8 cellular contexts compared by ENCODE assay signal in the genomic region with DNA sequence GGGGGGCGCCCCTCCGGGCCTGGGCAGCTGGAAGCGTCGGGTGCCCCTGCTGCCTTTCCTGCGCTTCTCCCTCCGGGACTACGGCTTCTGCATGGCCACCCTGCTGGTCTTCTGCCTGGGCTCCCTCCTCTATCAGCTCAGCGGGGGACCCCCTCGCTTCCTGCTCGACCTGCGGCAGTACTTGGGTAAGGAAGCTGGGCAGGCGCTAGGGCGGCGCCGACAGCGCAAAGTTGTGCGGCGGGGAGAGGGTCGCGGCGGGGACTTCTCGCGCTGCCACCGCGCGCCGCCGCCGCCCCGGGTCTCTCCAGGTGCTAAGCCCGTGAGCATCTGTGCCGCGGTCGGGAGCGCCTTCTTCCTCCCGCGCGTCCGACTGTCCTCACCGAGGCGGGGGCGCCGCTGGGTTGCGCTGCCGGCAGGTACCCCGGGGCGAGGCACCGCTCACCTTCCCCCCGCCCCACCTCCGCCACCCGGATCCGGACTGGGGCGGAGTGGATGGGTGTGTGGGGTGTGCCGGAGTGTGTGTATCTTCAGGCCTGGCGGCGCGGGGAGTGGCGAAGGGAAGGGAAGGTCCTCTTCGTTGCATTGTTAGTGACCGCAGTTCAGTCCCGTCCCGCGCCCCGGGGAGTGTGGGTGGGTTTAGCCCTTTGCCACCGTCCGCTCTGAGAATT. TPM values are rescaled to one million over a fixed set of nuclear protein-coding genes. Genes with fewer than 3 reads are reported as not detected.
DNase-seq lines count a peak whose midpoint lies in the region; ATAC-seq, FAIRE-seq and TF ChIP-seq lines count a peak whose summit lies in the region.

No MANE protein-coding gene starts in this region.

- FAIRE-seq in A549 (lab: Jason Lieb, UNC), result no peak

- peak overlapping the region; percentile 70 for H3K27ac Mint-ChIP-seq in stimulated activated effector memory CD8-positive, alpha-beta T cell treated with anti-CD3 and anti-CD28 coated beads, Interleukin-12 subunit alpha, Interleukin-12 subunit beta, amount 100 ng/mL, for 72 hours

- TF ChIP-seq EP300 in A549 (IDR thresholded peaks at IDR 0.05), result no peak

- no peak for TF ChIP-seq RAD21 in A549 (conservative IDR thresholded peaks at IDR 0.05 in 1 of 2, IDR thresholded peaks at IDR 0.05 in 1 of 2)

- H3K4me3 ChIP-seq in A549 (peak overlapping the region; percentile 89), dorsolateral prefrontal cortex (peak overlapping the region; percentile 41 to 89 (median 76)), lower lobe of right lung (peak overlapping the region; percentile 81)

- H3K36me3 Mint-ChIP-seq in stimulated activated effector memory CD8-positive, alpha-beta T cell treated with anti-CD3 and anti-CD28 coated beads, Interleukin-12 subunit alpha, Interleukin-12 subunit beta, amount 100 ng/mL, for 72 hours, result peaks cover 6% of the 10 kb centered on the region

- intact Hi-C loops in dorsolateral prefrontal cortex (cut with DNase I) (loop anchor here (5.0 to 10.0 kb wide), 2 partner anchors 163 to 200 kb away; no protein-coding TSS in a partner anchor), lower lobe of right lung (cut with DNase I) (loop anchor here (10.0 kb wide), 1 partner anchor 207 kb away; no protein-coding TSS in a partner anchor)

- no peaks in the 10 kb centered on the region for H3K36me3 ChIP-seq in lower lobe of right lung

- peak; percentile 5 to 13 for DNase-seq in A549 (ENCODE audit: low read depth in 1 of 2, low spot score in 1 of 2)
- peak; percentile 72 for DNase-seq in KBM-7
- DNase-seq in dorsolateral prefrontal cortex, result peak in 4 of 10 donors; percentile 36 to 54 (median 46)
- DNase-seq in lower lobe of right lung, result peak; percentile 76
- peak; percentile 39 to 71 for DNase-seq in stimulated activated effector memory CD8-positive, alpha-beta T cell treated with anti-CD3 and anti-CD28 coated beads, Interleukin-12 subunit alpha, Interleukin-12 subunit beta, amount 100 ng/mL, for 72 hours (ENCODE audit: low spot score in 2 of 2)

- no peaks in the 10 kb centered on the region for H3K9me3 Mint-ChIP-seq in stimulated activated effector memory CD8-positive, alpha-beta T cell treated with anti-CD3 and anti-CD28 coated beads, Interleukin-12 subunit alpha, Interleukin-12 subunit beta, amount 100 ng/mL, for 72 hours

- ATAC-seq in A549 (peak; percentile 66 to 67), GM18502 (IDR thresholded peaks at IDR 0.05; ENCODE audit: poor library complexity, unreplicated experiment) (peak; percentile 40), lower lobe of right lung (peak; percentile 78 to 84), GM18861 (IDR thresholded peaks at IDR 0.05; ENCODE audit: unreplicated experiment) (no peak)
- peak; percentile 57 to 65 for ATAC-seq in activated CD4-positive, CD25-positive, alpha-beta regulatory T cell treated with anti-CD3 and anti-CD28 coated beads, Interleukin-2, amount 50 U/mL, for 24 hours
- peak; percentile 70 for ATAC-seq in stimulated activated effector memory CD8-positive, alpha-beta T cell treated with anti-CD3 and anti-CD28 coated beads, Interleukin-12 subunit alpha, Interleukin-12 subunit beta, amount 100 ng/mL, for 72 hours

- POLR2A ChIA-PET in A549 (lab: Yijun Ruan, JAX), result no interaction called here

- H3K27me3 ChIP-seq in dorsolateral prefrontal cortex (peaks cover 0 to 7% (median 0%) of the 10 kb centered on the region in 45 donors), lower lobe of right lung (ENCODE audit: low read depth) (peaks cover 17% of the 10 kb centered on the region)

- H3K4me1 ChIP-seq in A549 (0 out of 3 replicates have a peak, but pooled peaks cover 4% of the 10 kb centered on the region), lower lobe of right lung (peaks cover 24% of the 10 kb centered on the region)

- TF ChIP-seq CTCF in A549 (IDR thresholded peaks at IDR 0.05), result no peak; the same call in 2 of the 3 replicates
- peak in 9 of 56 donors; percentile 8 to 22 (median 10) for TF ChIP-seq CTCF in dorsolateral prefrontal cortex (IDR thresholded peaks at IDR 0.05 in 54 of 56, conservative IDR thresholded peaks at IDR 0.05 in 2 of 56; ENCODE audit: low read depth in 1 of 56, partially characterized antibody in 56 of 56)
- no peak for TF ChIP-seq CTCF in lower lobe of right lung (IDR thresholded peaks at IDR 0.05)

- H3K9me3 ChIP-seq in A549 (no peaks in the 10 kb centered on the region), lower lobe of right lung (no peaks in the 10 kb centered on the region)

- peak overlapping the region; percentile 92 for H3K4me3 Mint-ChIP-seq in stimulated activated effector memory CD8-positive, alpha-beta T cell treated with anti-CD3 and anti-CD28 coated beads, Interleukin-12 subunit alpha, Interleukin-12 subunit beta, amount 100 ng/mL, for 72 hours

- in situ Hi-C loops in KBM-7 (cut with MboI; ENCODE audit: low pct_unique_long_range_greater_than_20kb, low sequenced_read_pairs), result no loop called here

- WGBS in A549 (ENCODE audit: missing lambda C conversion rate), result no CpG with 5 or more reads among the region's 66 CpGs

- peaks cover 48% of the 10 kb centered on the region for H3K4me1 Mint-ChIP-seq in stimulated activated effector memory CD8-positive, alpha-beta T cell treated with anti-CD3 and anti-CD28 coated beads, Interleukin-12 subunit alpha, Interleukin-12 subunit beta, amount 100 ng/mL, for 72 hours

- H3K27ac ChIP-seq in A549, result peak overlapping the region; percentile 67 to 90
- peak overlapping the region in 50 of 59 donors; percentile 2 to 87 (median 67) for H3K27ac ChIP-seq in dorsolateral prefrontal cortex
- peak overlapping the region; percentile 75 for H3K27ac ChIP-seq in lower lobe of right lung

- no peak for TF ChIP-seq POLR2A in A549 (IDR thresholded peaks at IDR 0.05; ENCODE audit: low read length)

- CTCF ChIA-PET in A549 (lab: Yijun Ruan, JAX), result interaction anchor here (1.1 to 1.4 kb wide), 2 partner anchors 171 to 198 kb away, joined by 4 to 5 read pairs; no protein-coding TSS in a partner anchor

- H3K4me2 ChIP-seq in A549, result peak overlapping the region; percentile 86

TF ChIP-seq in A549, 52 proteins besides CTCF, POLR2A, EP300 and RAD21:
- TF ChIP-seq FOSL2 (IDR thresholded peaks at IDR 0.05) (no peak), FOSL2 (CRISPR knock-in tag; IDR thresholded peaks at IDR 0.05) (no peak), RFX5 (IDR thresholded peaks at IDR 0.05) (no peak), CHD2 (IDR thresholded peaks at IDR 0.05; ENCODE audit: low read length, partially characterized antibody) (no peak), CBX2 (IDR thresholded peaks at IDR 0.05; ENCODE audit: borderline replicate concordance, low read depth) (no peak), SREBF2 (IDR thresholded peaks at IDR 0.05) (no peak), HOXB5 (CRISPR knock-in tag; IDR thresholded peaks at IDR 0.05) (no peak), KDM1A (IDR thresholded peaks at IDR 0.05; ENCODE audit: low read depth) (no peak), GATA3 (IDR thresholded peaks at IDR 0.05; ENCODE audit: borderline replicate concordance) (no peak), HEYL (CRISPR knock-in tag; IDR thresholded peaks at IDR 0.05) (no peak), SMC3 (IDR thresholded peaks at IDR 0.05) (no peak), JUN (IDR thresholded peaks at IDR 0.05) (no peak), NPAS2 (CRISPR knock-in tag; IDR thresholded peaks at IDR 0.05; ENCODE audit: borderline replicate concordance) (no peak), MYC (IDR thresholded peaks at IDR 0.05; ENCODE audit: borderline replicate concordance, low read length) (no peak)
- TF ChIP-seq, protein P1, sequence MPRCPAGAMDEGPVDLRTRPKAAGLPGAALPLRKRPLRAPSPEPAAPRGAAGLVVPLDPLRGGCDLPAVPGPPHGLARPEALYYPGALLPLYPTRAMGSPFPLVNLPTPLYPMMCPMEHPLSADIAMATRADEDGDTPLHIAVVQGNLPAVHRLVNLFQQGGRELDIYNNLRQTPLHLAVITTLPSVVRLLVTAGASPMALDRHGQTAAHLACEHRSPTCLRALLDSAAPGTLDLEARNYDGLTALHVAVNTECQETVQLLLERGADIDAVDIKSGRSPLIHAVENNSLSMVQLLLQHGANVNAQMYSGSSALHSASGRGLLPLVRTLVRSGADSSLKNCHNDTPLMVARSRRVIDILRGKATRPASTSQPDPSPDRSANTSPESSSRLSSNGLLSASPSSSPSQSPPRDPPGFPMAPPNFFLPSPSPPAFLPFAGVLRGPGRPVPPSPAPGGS (IDR thresholded peaks at IDR 0.05), result no peak
- TF ChIP-seq, protein P2, sequence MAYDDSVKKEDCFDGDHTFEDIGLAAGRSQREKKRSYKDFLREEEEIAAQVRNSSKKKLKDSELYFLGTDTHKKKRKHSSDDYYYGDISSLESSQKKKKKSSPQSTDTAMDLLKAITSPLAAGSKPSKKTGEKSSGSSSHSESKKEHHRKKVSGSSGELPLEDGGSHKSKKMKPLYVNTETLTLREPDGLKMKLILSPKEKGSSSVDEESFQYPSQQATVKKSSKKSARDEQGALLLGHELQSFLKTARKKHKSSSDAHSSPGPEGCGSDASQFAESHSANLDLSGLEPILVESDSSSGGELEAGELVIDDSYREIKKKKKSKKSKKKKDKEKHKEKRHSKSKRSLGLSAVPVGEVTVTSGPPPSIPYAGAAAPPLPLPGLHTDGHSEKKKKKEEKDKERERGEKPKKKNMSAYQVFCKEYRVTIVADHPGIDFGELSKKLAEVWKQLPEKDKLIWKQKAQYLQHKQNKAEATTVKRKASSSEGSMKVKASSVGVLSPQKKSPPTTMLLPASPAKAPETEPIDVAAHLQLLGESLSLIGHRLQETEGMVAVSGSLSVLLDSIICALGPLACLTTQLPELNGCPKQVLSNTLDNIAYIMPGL (CRISPR knock-in tag; IDR thresholded peaks at IDR 0.05; ENCODE audit: borderline replicate concordance), result no peak

RNA-seq across cellular contexts. Expression of a gene that starts 0.8 kb away (rescaled TPM):
- polyA plus RNA-seq in A549 (2011; rRNA removed) (0.54 and 0.65 TPM in 2 replicates), A549 (2017; fragmentation: RNase III; extraction: RNeasy Plus Mini Kit Qiagen cat#74134 plus additional on column Dnase treatment) (1.3 to 1.8 TPM (median 1.7 TPM) in 3 replicates)
- 0.09 and 0.14 TPM in 2 replicates for polyA plus RNA-seq in A549 (2012; cell fraction: cytosol; rRNA removed)
- polyA plus RNA-seq in A549 (2012; cell fraction: nucleus; rRNA removed), result 0.06 and 0.09 TPM in 2 replicates
- 0.58 and 1.5 TPM in 2 replicates for polyA minus RNA-seq in A549 (2011; rRNA and poly(A)+ RNA removed)
- total RNA-seq in dorsolateral prefrontal cortex (10 to 100 TPM in 50 of 120 experiments, 1 to 10 TPM in 70; 5.0 to 18.6 (median 9.4) TPM), lower lobe of right lung (11.8 TPM)
